28 cellular contexts compared by ENCODE assay signal in genomic region chr4:169573889-169574288, GRCh38. TPM values are rescaled to one million over a fixed set of nuclear protein-coding genes. Genes with fewer than 3 reads are reported as not detected.
DNase-seq lines count a peak whose midpoint lies in the region; ATAC-seq and TF ChIP-seq lines count a peak whose summit lies in the region.
"Had no signal": no experiment of that assay in that cellular context is flagged by ENCODE, and none has a peak within 500 bp of the region (broad histone marks: within the 10 kb centered on the region; RNA-seq: fewer than 3 reads in every experiment).

No MANE protein-coding gene starts in this region.

- peak overlapping the region; percentile 74 for H3K27ac Mint-ChIP-seq in stimulated activated memory B cell treated with anti-CD40 and anti-IgM and Interleukin-4, amounts not matched to agents 10 μg/mL and 1 μg/mL and 100 μg/mL, for 72 hours
- H3K27ac Mint-ChIP-seq: CD4-positive, CD25-positive, alpha-beta regulatory T cell; dendritic cell treated with granulocyte-macrophage colony-stimulating factor and Interleukin-4, amounts not matched to agents 40 ng/mL and 50 ng/mL, for 4 days; endodermal cell; neural progenitor cell had no signal

- H3K4me1 Mint-ChIP-seq in stimulated activated memory B cell treated with anti-CD40 and anti-IgM and Interleukin-4, amounts not matched to agents 10 μg/mL and 1 μg/mL and 100 μg/mL, for 72 hours = peaks cover 28% of the 10 kb centered on the region
- H3K4me1 Mint-ChIP-seq: endodermal cell had no signal

- H3K4me3 Mint-ChIP-seq in stimulated activated memory B cell treated with anti-CD40 and anti-IgM and Interleukin-4, amounts not matched to agents 10 μg/mL and 1 μg/mL and 100 μg/mL, for 72 hours = no peak overlapping the region
- H3K4me3 Mint-ChIP-seq: activated T-cell treated with anti-CD3 and anti-CD28 coated beads, Interleukin-2, amount 50 U/mL, for 4 hours; central memory CD8-positive, alpha-beta T cell; dendritic cell treated with granulocyte-macrophage colony-stimulating factor and Interleukin-4, amounts not matched to agents 40 ng/mL and 50 ng/mL, for 4 days; endodermal cell; neural progenitor cell had no signal

- no peaks in the 10 kb centered on the region for H3K27me3 Mint-ChIP-seq in stimulated activated memory B cell treated with anti-CD40 and anti-IgM and Interleukin-4, amounts not matched to agents 10 μg/mL and 1 μg/mL and 100 μg/mL, for 72 hours
- H3K27me3 Mint-ChIP-seq: CD4-positive, CD25-positive, alpha-beta regulatory T cell; central memory CD8-positive, alpha-beta T cell; dendritic cell treated with granulocyte-macrophage colony-stimulating factor and Interleukin-4, amounts not matched to agents 40 ng/mL and 50 ng/mL, for 4 days had no signal

- H3K36me3 Mint-ChIP-seq in stimulated activated memory B cell treated with anti-CD40 and anti-IgM and Interleukin-4, amounts not matched to agents 10 μg/mL and 1 μg/mL and 100 μg/mL, for 72 hours = peaks cover 45% of the 10 kb centered on the region

- no peak for TF ChIP-seq CTCF in omental fat pad (IDR thresholded peaks at IDR 0.05)

- DNase-seq in stimulated activated CD4-positive, alpha-beta T cell treated with anti-CD3 and anti-CD28 coated beads, Interleukin-2, amount 100 ng/mL, for 48 hours = no peak
- no peak for DNase-seq in omental fat pad (ENCODE audit: low spot score)
- DNase-seq in DMS 273 (lab: John Stamatoyannopoulos, UW; ENCODE audit: unreplicated experiment) = no peak
- DNase-seq: activated CD4-positive, alpha-beta T cell treated with anti-CD3 and anti-CD28 coated beads for 4 hours; activated naive CD4-positive, alpha-beta T cell treated with Interleukin-2 at 50 U/mL for 16 hours; activated T-cell treated with anti-CD3 and anti-CD28 coated beads, Interleukin-2, amount 50 U/mL, for 4 hours; CD4-positive, CD25-positive, alpha-beta regulatory T cell; endodermal cell; foreskin keratinocyte; IMR-90; NCI-H1694 treated with DMSO at 0.1 percent for 48 hours; NCI-H2171 treated with DMSO at 0.1 percent for 48 hours; NCI-H526; NK-92 treated with Interleukin-12 subunit alpha and Interleukin-12 subunit beta, amount 100 ng/mL, for 24 hours; PC-3; Right ventricle myocardium superior; stimulated activated CD4-positive, alpha-beta T cell treated with anti-CD3 and anti-CD28 coated beads, Interleukin-4, amount 100 ng/mL, for 4 hours; stimulated activated naive CD8-positive, alpha-beta T cell treated with anti-CD3 and anti-CD28 coated beads, Interleukin-15, Interleukin-2, amounts not matched to agents 100 U/mL and 50 U/mL, for 24 hours; testis; uterus had no signal

- H3K9me3 Mint-ChIP-seq in stimulated activated memory B cell treated with anti-CD40 and anti-IgM and Interleukin-4, amounts not matched to agents 10 μg/mL and 1 μg/mL and 100 μg/mL, for 72 hours = no peaks in the 10 kb centered on the region
- H3K9me3 Mint-ChIP-seq: activated T-cell treated with anti-CD3 and anti-CD28 coated beads, Interleukin-2, amount 50 U/mL, for 4 hours; central memory CD8-positive, alpha-beta T cell; dendritic cell treated with granulocyte-macrophage colony-stimulating factor and Interleukin-4, amounts not matched to agents 40 ng/mL and 50 ng/mL, for 4 days had no signal

- ATAC-seq in GM18858 (IDR thresholded peaks at IDR 0.05; ENCODE audit: unreplicated experiment) (peak; percentile 65), HG02610 (IDR thresholded peaks at IDR 0.05; ENCODE audit: unreplicated experiment) (peak; percentile 86), HG03571 (IDR thresholded peaks at IDR 0.05; ENCODE audit: unreplicated experiment) (peak; percentile 64), omental fat pad (ENCODE audit: low FRiP score) (no peak)
- ATAC-seq in stimulated activated memory B cell treated with anti-CD40 and anti-IgM and Interleukin-4, amounts not matched to agents 10 μg/mL and 1 μg/mL and 100 μg/mL, for 72 hours = peak; percentile 24
- ATAC-seq: activated T-cell treated with anti-CD3 and anti-CD28 coated beads, Interleukin-2, amount 50 U/mL, for 4 hours; foreskin keratinocyte; PC-3; sciatic nerve; stimulated activated naive CD8-positive, alpha-beta T cell treated with anti-CD3 and anti-CD28 coated beads, Interleukin-15, Interleukin-2, amounts not matched to agents 100 U/mL and 50 U/mL, for 24 hours had no signal

RNA-seq across cellular contexts. Expression of gene NEK1, which starts 38.5 kb away (rescaled TPM):
- total RNA-seq in omental fat pad = 10 to 100 TPM in 2 of 4 donors, 1 to 10 TPM in 2; 7.0 to 13.4 (median 9.8) TPM

RNA-seq across cellular contexts. Expression of gene CLCN3, which starts 46.5 kb away (rescaled TPM):
- total RNA-seq in omental fat pad = 10 to 100 TPM; 18.3 to 30.6 (median 30.1) TPM
